In genomic region chr5:144484124-144484897, GRCh38 we compare ENCODE assay signal across 18 cellular contexts.
DNase-seq lines count a peak whose midpoint lies in the region; ATAC-seq and TF ChIP-seq lines count a peak whose summit lies in the region.
"Had no signal": no experiment of that assay in that cellular context is flagged by ENCODE, and none has a peak within 500 bp of the region (broad histone marks: within the 10 kb centered on the region; RNA-seq: fewer than 3 reads in every experiment).

No MANE protein-coding gene starts in this region.

- H3K4me3 ChIP-seq in HEK293 (ENCODE audit: low read depth, low read length) = no peak overlapping the region
- H3K4me3 ChIP-seq in esophagus squamous epithelium = no peak overlapping the region
- H3K4me3 ChIP-seq: SK-N-MC, spleen, upper lobe of right lung had no signal

- 56 to 63% methylated on average over 9 of the region's 9 CpGs for WGBS in esophagus squamous epithelium, 2 donors

- no peak overlapping the region for H3K4me3 Mint-ChIP-seq in stimulated activated naive B cell treated with anti-CD40 and anti-IgM and Interleukin-4, amounts not matched to agents 10 μg/mL and 1 μg/mL and 100 μg/mL, for 72 hours
- H3K4me3 Mint-ChIP-seq in stimulated activated naive CD8-positive, alpha-beta T cell treated with anti-CD3 and anti-CD28 coated beads, Interleukin-15, amount 100 ng/mL, for 72 hours = no peak overlapping the region
- H3K4me3 Mint-ChIP-seq: activated T-cell treated with anti-CD3 and anti-CD28 coated beads, Interleukin-2, amount 50 U/mL, for 72 hours; neural crest cell had no signal

- peaks cover 0 to 5% of the 10 kb centered on the region in 2 donors for H3K27me3 Mint-ChIP-seq in stimulated activated naive B cell treated with anti-CD40 and anti-IgM and Interleukin-4, amounts not matched to agents 10 μg/mL and 1 μg/mL and 100 μg/mL, for 72 hours
- H3K27me3 Mint-ChIP-seq in stimulated activated naive CD8-positive, alpha-beta T cell treated with anti-CD3 and anti-CD28 coated beads, Interleukin-15, amount 100 ng/mL, for 72 hours = no peaks in the 10 kb centered on the region

- POLR2A ChIA-PET in HEK293 (lab: Yijun Ruan, JAX) = no interaction called here

- intact Hi-C loops in esophagus squamous epithelium (cut with DNase I) = no loop called here

- H3K27me3 ChIP-seq in esophagus squamous epithelium = no peaks in the 10 kb centered on the region
- H3K27me3 ChIP-seq: upper lobe of right lung had no signal

- TF ChIP-seq CTCF in HEK293 (tag by site-specific recombination; IDR thresholded peaks at IDR 0.05) (no peak), esophagus squamous epithelium (IDR thresholded peaks at IDR 0.05) (no peak)

- CTCF ChIA-PET in HEK293 (lab: Yijun Ruan, JAX) = no interaction called here

- no peaks in the 10 kb centered on the region for H3K4me1 Mint-ChIP-seq in stimulated activated naive B cell treated with anti-CD40 and anti-IgM and Interleukin-4, amounts not matched to agents 10 μg/mL and 1 μg/mL and 100 μg/mL, for 72 hours
- H3K4me1 Mint-ChIP-seq in stimulated activated naive CD8-positive, alpha-beta T cell treated with anti-CD3 and anti-CD28 coated beads, Interleukin-15, amount 100 ng/mL, for 72 hours = no peaks in the 10 kb centered on the region

- no peaks in the 10 kb centered on the region for H3K36me3 Mint-ChIP-seq in stimulated activated naive B cell treated with anti-CD40 and anti-IgM and Interleukin-4, amounts not matched to agents 10 μg/mL and 1 μg/mL and 100 μg/mL, for 72 hours

- DNase-seq in A172 (ENCODE audit: low spot score) (peak; percentile 83), amniotic epithelial cell (ENCODE audit: low read depth) (peak; percentile 71), glomerular visceral epithelial cell (ENCODE audit: extremely low spot score) (peak; percentile 58), esophagus squamous epithelium (lab: John Stamatoyannopoulos, UW) (no peak), superior temporal gyrus (ENCODE audit: extremely low spot score) (no peak)
- no peak for DNase-seq in stimulated activated naive B cell treated with anti-CD40 and anti-IgM and Interleukin-4, amounts not matched to agents 10 μg/mL and 1 μg/mL and 100 μg/mL, for 72 hours
- no peak for DNase-seq in stimulated activated naive CD8-positive, alpha-beta T cell treated with anti-CD3 and anti-CD28 coated beads, Interleukin-15, amount 100 ng/mL, for 72 hours
- DNase-seq: activated CD4-positive, alpha-beta T cell treated with anti-CD3 and anti-CD28 coated beads for 1 hour; activated T-cell treated with anti-CD3 and anti-CD28 coated beads, Interleukin-2, amount 50 U/mL, for 72 hours; central memory CD4-positive, alpha-beta T cell; DMS79; NCI-H1930; spleen; upper lobe of right lung had no signal

- no peak overlapping the region for H3K27ac Mint-ChIP-seq in stimulated activated naive B cell treated with anti-CD40 and anti-IgM and Interleukin-4, amounts not matched to agents 10 μg/mL and 1 μg/mL and 100 μg/mL, for 72 hours
- H3K27ac Mint-ChIP-seq in stimulated activated naive CD8-positive, alpha-beta T cell treated with anti-CD3 and anti-CD28 coated beads, Interleukin-15, amount 100 ng/mL, for 72 hours = no peak overlapping the region
- H3K27ac Mint-ChIP-seq: activated T-cell treated with anti-CD3 and anti-CD28 coated beads, Interleukin-2, amount 50 U/mL, for 72 hours had no signal

- no peak overlapping the region for H3K27ac ChIP-seq in HEK293 (ENCODE audit: extremely low read depth, low read depth, low read length)
- H3K27ac ChIP-seq in esophagus squamous epithelium = no peak overlapping the region
- H3K27ac ChIP-seq: SK-N-MC, spleen, upper lobe of right lung had no signal

- H3K9me3 Mint-ChIP-seq in stimulated activated naive B cell treated with anti-CD40 and anti-IgM and Interleukin-4, amounts not matched to agents 10 μg/mL and 1 μg/mL and 100 μg/mL, for 72 hours = no peaks in the 10 kb centered on the region
- peaks cover 0 to 10% of the 10 kb centered on the region in 2 donors for H3K9me3 Mint-ChIP-seq in stimulated activated naive CD8-positive, alpha-beta T cell treated with anti-CD3 and anti-CD28 coated beads, Interleukin-15, amount 100 ng/mL, for 72 hours
- H3K9me3 Mint-ChIP-seq: neural crest cell had no signal

- no peaks in the 10 kb centered on the region for H3K4me1 ChIP-seq in HEK293 (ENCODE audit: control insufficient read depth, insufficient read depth, low read length)
- no peaks in the 10 kb centered on the region for H3K4me1 ChIP-seq in esophagus squamous epithelium
- H3K4me1 ChIP-seq: spleen, upper lobe of right lung had no signal

- ATAC-seq in stimulated activated naive B cell treated with anti-CD40 and anti-IgM and Interleukin-4, amounts not matched to agents 10 μg/mL and 1 μg/mL and 100 μg/mL, for 72 hours (replicated peaks) = no peak
- no peak for ATAC-seq in stimulated activated naive CD8-positive, alpha-beta T cell treated with anti-CD3 and anti-CD28 coated beads, Interleukin-15, amount 100 ng/mL, for 72 hours
- ATAC-seq: activated T-cell treated with anti-CD3 and anti-CD28 coated beads, Interleukin-2, amount 50 U/mL, for 72 hours; HCT116; upper lobe of right lung had no signal

- no peak for TF ChIP-seq POLR2A in esophagus squamous epithelium (IDR thresholded peaks at IDR 0.05)

- no peaks in the 10 kb centered on the region for H3K9me3 ChIP-seq in HEK293 (ENCODE audit: control insufficient read depth, insufficient read depth, low read depth, low read length)
- H3K9me3 ChIP-seq in esophagus squamous epithelium = no peaks in the 10 kb centered on the region
- H3K9me3 ChIP-seq: spleen, upper lobe of right lung had no signal

- no peaks in the 10 kb centered on the region for H3K36me3 ChIP-seq in HEK293 (ENCODE audit: control insufficient read depth in 2 of 2, insufficient read depth in 1 of 2, low read length in 2 of 2)
- no peaks in the 10 kb centered on the region for H3K36me3 ChIP-seq in esophagus squamous epithelium
- H3K36me3 ChIP-seq: spleen, upper lobe of right lung had no signal

TF ChIP-seq in HEK293, 187 proteins besides CTCF, POLR2A, EP300 and RAD21:
- TF ChIP-seq ZNF341 (tag by site-specific recombination; IDR thresholded peaks at IDR 0.05; ENCODE audit: low read depth) (no peak), ZNF37A (tag by site-specific recombination; IDR thresholded peaks at IDR 0.05) (no peak), ATF2 (tag by site-specific recombination; IDR thresholded peaks at IDR 0.05; ENCODE audit: low read depth) (peak; percentile 74), ZBTB17 (tag by site-specific recombination; IDR thresholded peaks at IDR 0.05) (no peak), ZBTB21 (tag by site-specific recombination; IDR thresholded peaks at IDR 0.05) (peak; percentile 41; the same call in 1 of the 2 replicates)

Comparison
In these comparisons a context has a peak if more than half of its experiments do, and no peak if none do; other contexts are left out.
1. DNase-seq: peak in A172 (single experiment), amniotic epithelial cell (single experiment) and glomerular visceral epithelial cell (single experiment); none in esophagus squamous epithelium (single experiment), stimulated activated naive B cell treated with anti-CD40 and anti-IgM and Interleukin-4, amounts not matched to agents 10 μg/mL and 1 μg/mL and 100 μg/mL, for 72 hours (single experiment), stimulated activated naive CD8-positive, alpha-beta T cell treated with anti-CD3 and anti-CD28 coated beads, Interleukin-15, amount 100 ng/mL, for 72 hours (0 of 2) and superior temporal gyrus (single experiment).